20 cellular contexts compared by ENCODE assay signal in genomic region chr4:3192188-3192587, GRCh38. TPM values are rescaled to one million over a fixed set of nuclear protein-coding genes. Genes with fewer than 3 reads are reported as not detected.
DNase-seq lines count a peak whose midpoint lies in the region; ATAC-seq, FAIRE-seq and TF ChIP-seq lines count a peak whose summit lies in the region.
"Had no signal": no experiment of that assay in that cellular context is flagged by ENCODE, and none has a peak within 500 bp of the region (broad histone marks: within the 10 kb centered on the region; RNA-seq: fewer than 3 reads in every experiment).

No MANE protein-coding gene starts in this region.

- H3K79me1 ChIP-seq in IMR-90 (ENCODE audit: low read depth in 1 of 2, low read length in 2 of 2): peaks cover 0 to 4% of the 10 kb centered on the region in 2 experiments; a peak in 2 of 4 replicates

- H3K4me1 Mint-ChIP-seq in activated CD4-positive, alpha-beta T cell treated with anti-CD3 and anti-CD28 coated beads for 36 hours: peaks cover 44% of the 10 kb centered on the region
- peaks cover 82 to 83% of the 10 kb centered on the region in 2 donors for H3K4me1 Mint-ChIP-seq in natural killer cell

- no peaks in the 10 kb centered on the region for H3K27me3 Mint-ChIP-seq in activated CD4-positive, alpha-beta T cell treated with anti-CD3 and anti-CD28 coated beads for 36 hours
- no peaks in the 10 kb centered on the region for H3K27me3 Mint-ChIP-seq in natural killer cell (ENCODE audit: low read depth in 2 of 2)
- H3K27me3 Mint-ChIP-seq: type B pancreatic cell had no signal

- TF ChIP-seq CTCF in IMR-90 (conservative IDR thresholded peaks at IDR 0.05; ENCODE audit: low read depth, low read length) (no peak), bronchial epithelial cell (IDR thresholded peaks at IDR 0.05; ENCODE audit: insufficient read depth, low read length, severe bottlenecking) (no peak), natural killer cell (IDR thresholded peaks at IDR 0.05) (no peak)

- no peaks in the 10 kb centered on the region; the same call in 1 of the 2 replicates for H4K20me1 ChIP-seq in IMR-90 (ENCODE audit: insufficient read depth, low read length)

- in situ Hi-C loops in IMR-90 (cut with MboI; ENCODE audit: low sequenced_read_pairs): no loop called here

- intact Hi-C loops in activated CD4-positive, alpha-beta T cell treated with anti-CD3 and anti-CD28 coated beads for 36 hours (cut with DNase I, micrococcal nuclease): loop anchor here in 1 of 2 experiments (5.0 kb wide), 1 partner anchor 290 kb away; no protein-coding TSS in a partner anchor
- intact Hi-C loops in IMR-90 (cut with micrococcal nuclease): loop anchor here (5.0 kb wide), 1 partner anchor 290 kb away; no protein-coding TSS in a partner anchor
- intact Hi-C loops in natural killer cell (cut with micrococcal nuclease): loop anchor here (1.0 to 2.0 kb wide), 4 partner anchors 10 to 251 kb away; no protein-coding TSS in a partner anchor

- H3K4ac ChIP-seq in IMR-90 (ENCODE audit: low read depth, low read length): peak overlapping the region; percentile 52

- no peaks in the 10 kb centered on the region for H3K9me3 ChIP-seq in IMR-90 (ENCODE audit: control insufficient read depth, insufficient read depth, low read length)
- H3K9me3 ChIP-seq: psoas muscle, SJSA1 had no signal

- peak overlapping the region in 1 of 2 experiments; percentile 66; a peak in 2 of 4 replicates for H4K8ac ChIP-seq in IMR-90 (ENCODE audit: low read depth in 2 of 2, low read length in 2 of 2)

- H3K14ac ChIP-seq in IMR-90 (replicated peaks; ENCODE audit: low read depth, low read length): 0 out of 2 replicates have a peak overlapping the region, but pooled peaks have one; percentile 4

- no peak for TF ChIP-seq POLR2A in IMR-90 (IDR thresholded peaks at IDR 0.05; ENCODE audit: low read depth, low read length)

- no peak overlapping the region for H3K23ac ChIP-seq in IMR-90 (ENCODE audit: low read depth, low read length)

- H4K5ac ChIP-seq in IMR-90 (ENCODE audit: low read depth, low read length): peak overlapping the region; percentile 28

- peak overlapping the region; percentile 0; the same call in 1 of the 2 replicates for H2AK5ac ChIP-seq in IMR-90 (ENCODE audit: low read depth, low read length)

- peak overlapping the region; percentile 65 for H3K27ac Mint-ChIP-seq in activated CD4-positive, alpha-beta T cell treated with anti-CD3 and anti-CD28 coated beads for 36 hours
- H3K27ac Mint-ChIP-seq in natural killer cell: peak overlapping the region; percentile 79 to 96
- H3K27ac Mint-ChIP-seq: type B pancreatic cell had no signal

- peaks cover 6% of the 10 kb centered on the region for H3K4me1 ChIP-seq in IMR-90 (ENCODE audit: control insufficient read depth, insufficient read depth, low read length)
- H3K4me1 ChIP-seq: psoas muscle, SJSA1 had no signal

- H3K4me3 Mint-ChIP-seq in activated CD4-positive, alpha-beta T cell treated with anti-CD3 and anti-CD28 coated beads for 36 hours: no peak overlapping the region
- H3K4me3 Mint-ChIP-seq in natural killer cell: peak overlapping the region; percentile 61
- H3K4me3 Mint-ChIP-seq: type B pancreatic cell had no signal

- H3K9me1 ChIP-seq in IMR-90 (ENCODE audit: insufficient read depth, low read length): no peaks in the 10 kb centered on the region

- peak overlapping the region; percentile 11 for H2BK5ac ChIP-seq in IMR-90 (ENCODE audit: low read depth, low read length, poor library complexity, severe bottlenecking)

- ATAC-seq in activated CD4-positive, alpha-beta T cell treated with anti-CD3 and anti-CD28 coated beads for 36 hours: no peak
- ATAC-seq in IMR-90 (ENCODE audit: low read depth) (peak; percentile 59), natural killer cell (peak; percentile 70 to 86 (median 81))
- ATAC-seq: psoas muscle had no signal

- peak overlapping the region; percentile 1; the same call in 1 of the 2 replicates for H2BK20ac ChIP-seq in IMR-90 (ENCODE audit: low read depth, low read length)

- TF ChIP-seq RAD21 in IMR-90 (IDR thresholded peaks at IDR 0.05; ENCODE audit: low read length): no peak

- no peak overlapping the region for H3K9ac ChIP-seq in IMR-90 (ENCODE audit: low read depth, low read length)

- no peak overlapping the region for H3K4me2 ChIP-seq in IMR-90 (ENCODE audit: low read depth, low read length)

- peak overlapping the region; percentile 33 for H2BK120ac ChIP-seq in IMR-90 (ENCODE audit: low read depth, low read length)

- H3K36me3 ChIP-seq in IMR-90 (ENCODE audit: control insufficient read depth, insufficient read depth, low read length) (peaks cover 38% of the 10 kb centered on the region), bronchial epithelial cell (ENCODE audit: control insufficient read depth, insufficient read depth, low read length) (peaks cover 11% of the 10 kb centered on the region)

- peaks cover 35% of the 10 kb centered on the region for H3K36me3 Mint-ChIP-seq in activated CD4-positive, alpha-beta T cell treated with anti-CD3 and anti-CD28 coated beads for 36 hours (ENCODE audit: low read depth)
- H3K36me3 Mint-ChIP-seq in natural killer cell: peaks cover 7% of the 10 kb centered on the region

- no peak overlapping the region for H2AK9ac ChIP-seq in IMR-90 (replicated peaks; ENCODE audit: low read depth, low read length, poor library complexity)

- CTCF ChIA-PET in activated CD4-positive, alpha-beta T cell treated with anti-CD3 and anti-CD28 coated beads for 36 hours (lab: Charles Lee): interaction anchor here (1.4 kb wide), 1 partner anchor 58 kb away, joined by 4 read pairs; no protein-coding TSS in a partner anchor
- CTCF ChIA-PET in IMR-90 (lab: Yijun Ruan, JAX): interaction anchor here (1.1 to 1.2 kb wide), 2 partner anchors 9 to 289 kb away, joined by 3 read pairs; no protein-coding TSS in a partner anchor

- H3K56ac ChIP-seq in IMR-90 (ENCODE audit: extremely low read depth, insufficient read depth, low read length): no peak overlapping the region

- no peak overlapping the region for H2AFZ ChIP-seq in IMR-90 (replicated peaks; ENCODE audit: low read length, poor library complexity)

- no peak overlapping the region for H2BK15ac ChIP-seq in IMR-90 (ENCODE audit: low read depth, low read length)

- H3K4me3 ChIP-seq in IMR-90 (ENCODE audit: insufficient read depth, low read depth, low read length) (no peak overlapping the region), bronchial epithelial cell (ENCODE audit: low read depth, low read length) (no peak overlapping the region)
- H3K4me3 ChIP-seq: psoas muscle, SJSA1 had no signal

- H3K9me3 Mint-ChIP-seq in activated CD4-positive, alpha-beta T cell treated with anti-CD3 and anti-CD28 coated beads for 36 hours (ENCODE audit: low read depth): no peaks in the 10 kb centered on the region
- no peaks in the 10 kb centered on the region for H3K9me3 Mint-ChIP-seq in natural killer cell
- H3K9me3 Mint-ChIP-seq: type B pancreatic cell had no signal

- H3K27ac ChIP-seq in IMR-90 (ENCODE audit: insufficient read depth, low read length): peak overlapping the region; percentile 58; the same call in 1 of the 2 replicates
- H3K27ac ChIP-seq: 22Rv1, psoas muscle, SJSA1 had no signal

- H4K91ac ChIP-seq in IMR-90 (ENCODE audit: insufficient read depth, low read depth, low read length): 0 out of 2 replicates have a peak overlapping the region, but pooled peaks have one; percentile 9

- H3K18ac ChIP-seq in IMR-90 (ENCODE audit: low read depth, low read length): peak overlapping the region; percentile 85

- H3K27me3 ChIP-seq in IMR-90 (ENCODE audit: control insufficient read depth, insufficient read depth, low read length) (no peaks in the 10 kb centered on the region), bronchial epithelial cell (ENCODE audit: control insufficient read depth, insufficient read depth, low read length) (no peaks in the 10 kb centered on the region)
- H3K27me3 ChIP-seq: SJSA1 had no signal

- dilution Hi-C loops in IMR-90 (cut with HindIII; ENCODE audit: low sequenced_read_pairs, unreplicated experiment): no loop called here

- BruUV-seq in IMR-90 (replicated peaks; lab: Mats Ljungman, UMichigan): no TSS peak

- no peak for FAIRE-seq in bronchial epithelial cell (lab: Jason Lieb, UNC)
- FAIRE-seq: G401.6 had no signal

- DNase-seq in activated CD4-positive, alpha-beta T cell treated with anti-CD3 and anti-CD28 coated beads for 36 hours: no peak
- no peak for DNase-seq in activated CD4-positive, alpha-beta T cell treated with anti-CD3 and anti-CD28 coated beads, Interleukin-2, amount 50 U/mL, for 4 hours
- DNase-seq in IMR-90 (no peak), bronchial epithelial cell (ENCODE audit: low read depth) (peak; percentile 12), natural killer cell (peak; percentile 50), cerebellar cortex (ENCODE audit: low spot score) (no peak), NCI-H774 (lab: John Stamatoyannopoulos, UW) (no peak)
- DNase-seq in effector CD8-positive, alpha-beta T cell (lab: John Stamatoyannopoulos, UW): no peak
- DNase-seq: activated CD8-positive, alpha-beta memory T cell treated with anti-CD3 and anti-CD28 coated beads, Interleukin-2, amount 50 U/mL, for 48 hours; activated gamma-delta T cell treated with Interleukin-2 at 50 U/mL for 16 hours; glutamatergic neuron; Karpas-422; NCI-H1694; NCI-H2171; NCI-H524 treated with DMSO at 0.1 percent for 48 hours; psoas muscle had no signal

- no CpG with 5 or more reads among the region's 4 CpGs for WGBS in IMR-90 (ENCODE audit: extremely low coverage in 2 of 2, insufficient read length in 1 of 2), 2 experiments

- POLR2A ChIA-PET in activated CD4-positive, alpha-beta T cell treated with anti-CD3 and anti-CD28 coated beads for 36 hours (lab: Charles Lee): no interaction called here
- POLR2A ChIA-PET in IMR-90 (lab: Charles Lee; ENCODE audit: unreplicated experiment): no interaction called here

TF ChIP-seq in IMR-90, 13 proteins besides CTCF, POLR2A, EP300 and RAD21:
- TF ChIP-seq FOS (IDR thresholded peaks at IDR 0.05; ENCODE audit: low read depth, low read length) (no peak), MAFK (IDR thresholded peaks at IDR 0.05; ENCODE audit: low read depth, low read length) (no peak), ELK1 (IDR thresholded peaks at IDR 0.05; ENCODE audit: borderline replicate concordance, low read depth, low read length) (no peak)

RNA-seq across cellular contexts. Expression of gene MSANTD1, which starts 56.8 kb away (rescaled TPM):
- under 1 TPM; 0.46 to 0.69 TPM for total RNA-seq in activated CD4-positive, alpha-beta T cell treated with anti-CD3 and anti-CD28 coated beads for 36 hours
- total RNA-seq in IMR-90 (2012; rRNA removed): under 0.01 and 0.28 TPM in 2 replicates
- 0.07 and 0.09 TPM in 2 replicates for polyA plus RNA-seq in IMR-90 (2012; rRNA removed)
- 0.07 TPM in 1 of 2 replicates, not detected in the other for polyA plus RNA-seq in IMR-90 (2012; cell fraction: cytosol; rRNA removed)
- 1.2 and 2.0 TPM in 2 replicates for polyA plus RNA-seq in IMR-90 (2012; cell fraction: nucleus; rRNA removed; ENCODE audit: low replicate concordance)
- 0.26 and 0.64 TPM in 2 replicates for total RNA-seq in bronchial epithelial cell
- total RNA-seq in natural killer cell: 1 to 10 TPM in 2 of 3 donors, under 1 TPM in 1; 0.54 to 2.2 (median 1.8) TPM

Comparison
In these comparisons a context has a peak if more than half of its experiments do, and no peak if none do; other contexts are left out.
1. DNase-seq: peak in bronchial epithelial cell (single experiment) and natural killer cell (single experiment); none in activated CD4-positive, alpha-beta T cell treated with anti-CD3 and anti-CD28 coated beads for 36 hours (single experiment), activated CD4-positive, alpha-beta T cell treated with anti-CD3 and anti-CD28 coated beads, Interleukin-2, amount 50 U/mL, for 4 hours (0 of 2), IMR-90 (single experiment), cerebellar cortex (single experiment), NCI-H774 (single experiment) and effector CD8-positive, alpha-beta T cell (single experiment).